ENCODE assay signal across 24 cellular contexts in genomic region chr16:820730-821129, GRCh38. TPM values are rescaled to one million over a fixed set of nuclear protein-coding genes. Genes with fewer than 3 reads are reported as not detected.
DNase-seq lines count a peak whose midpoint lies in the region; ATAC-seq, FAIRE-seq and TF ChIP-seq lines count a peak whose summit lies in the region.
"Had no signal": no experiment of that assay in that cellular context is flagged by ENCODE, and none has a peak within 500 bp of the region (broad histone marks: within the 10 kb centered on the region; RNA-seq: fewer than 3 reads in every experiment).

No MANE protein-coding gene starts in this region.

- POLR2A ChIA-PET in H1 (lab: Charles Lee; ENCODE audit: partially characterized antibody): no interaction called here

- peak overlapping the region; percentile 21 for H4K5ac ChIP-seq in H1 (ENCODE audit: insufficient read length, low read depth, low read length)

- H3K36me3 ChIP-seq in BLaER1 (no peaks in the 10 kb centered on the region), HUES64 (ENCODE audit: insufficient read depth, low read length) (no peaks in the 10 kb centered on the region), H1 (ENCODE audit: control insufficient read depth in 2 of 4, insufficient read depth in 4 of 4, low read length in 3 of 4) (no peaks in the 10 kb centered on the region), MG63 (no peaks in the 10 kb centered on the region)
- no peaks in the 10 kb centered on the region for H3K36me3 ChIP-seq in BLaER1 treated with 17β-estradiol and CSF1 and Interleukin-3, amounts not matched to agents 10 nM and 100 nM
- H3K36me3 ChIP-seq: HAP-1 had no signal

- H3K27me3 ChIP-seq in BLaER1 (no peaks in the 10 kb centered on the region), HUES64 (ENCODE audit: insufficient read depth, low read length) (peaks cover 15% of the 10 kb centered on the region; the same call in 1 of the 2 replicates), H1 (replicated peaks in 1 of 4; ENCODE audit: control insufficient read depth in 3 of 4, extremely low read depth in 1 of 4, insufficient read depth in 3 of 4, low read length in 3 of 4) (0 out of 7 replicates have a peak, but pooled peaks cover 0 to 2% (median 0%) of the 10 kb centered on the region in 4 experiments), MG63 (peaks cover 26% of the 10 kb centered on the region)
- H3K27me3 ChIP-seq in BLaER1 treated with 17β-estradiol and CSF1 and Interleukin-3, amounts not matched to agents 10 nM and 100 nM: peaks cover 0 to 49% (median 0%) of the 10 kb centered on the region in 11 experiments; a peak in 8 of 22 replicates

- H3K4me3 ChIP-seq in BLaER1: no peak overlapping the region
- H3K4me3 ChIP-seq in BLaER1 treated with 17β-estradiol and CSF1 and Interleukin-3, amounts not matched to agents 10 nM and 100 nM: no peak overlapping the region; a peak in 1 of 20 replicates
- H3K4me3 ChIP-seq in HUES64 (ENCODE audit: low read length): no peak overlapping the region
- no peak overlapping the region for H3K4me3 ChIP-seq in H1 (ENCODE audit: extremely low read depth in 1 of 4, insufficient read depth in 2 of 4, low read depth in 3 of 4, low read length in 4 of 4)
- H3K4me3 ChIP-seq in MG63: no peak overlapping the region
- H3K4me3 ChIP-seq: GM23248, HAP-1 had no signal

- H2AK5ac ChIP-seq in H1 (ENCODE audit: low read depth, low read length): no peak overlapping the region

- peaks cover 86% of the 10 kb centered on the region for H3K4me1 ChIP-seq in BLaER1
- H3K4me1 ChIP-seq in BLaER1 treated with 17β-estradiol and CSF1 and Interleukin-3, amounts not matched to agents 10 nM and 100 nM: peaks cover 10 to 87% (median 61%) of the 10 kb centered on the region in 10 experiments
- no peaks in the 10 kb centered on the region for H3K4me1 ChIP-seq in HUES64 (ENCODE audit: insufficient read depth, low read length)
- peaks cover 0 to 14% (median 0%) of the 10 kb centered on the region in 4 experiments; a peak in 2 of 7 replicates for H3K4me1 ChIP-seq in H1 (replicated peaks in 1 of 4; ENCODE audit: control insufficient read depth in 3 of 4, insufficient read depth in 4 of 4, low read length in 3 of 4)
- H3K4me1 ChIP-seq: HAP-1 had no signal

- peak overlapping the region; percentile 73 for H4K91ac ChIP-seq in H1 (replicated peaks; ENCODE audit: insufficient read length, low read length)

- H3K4me1 Mint-ChIP-seq in activated naive CD4-positive, alpha-beta T cell treated with anti-CD3 and anti-CD28 coated beads, Interleukin-2, amount 10 ng/mL, durations not matched to agents 7 days and 5 days: peaks cover 11% of the 10 kb centered on the region
- H3K4me1 Mint-ChIP-seq: CD14-positive monocyte had no signal

- no peak overlapping the region for H3K56ac ChIP-seq in H1 (replicated peaks; ENCODE audit: insufficient read length, low read depth, low read length)

- no peak overlapping the region for H3K27ac Mint-ChIP-seq in activated naive CD4-positive, alpha-beta T cell treated with anti-CD3 and anti-CD28 coated beads, Interleukin-2, amount 10 ng/mL, durations not matched to agents 7 days and 5 days
- H3K27ac Mint-ChIP-seq: CD14-positive monocyte, HFFc6 had no signal

- peak overlapping the region; percentile 33 for H2BK120ac ChIP-seq in H1 (replicated peaks; ENCODE audit: low read depth, low read length)

- H2AFZ ChIP-seq in H1 (ENCODE audit: low read length): no peak overlapping the region
- H2AFZ ChIP-seq: GM23248 had no signal

- no peaks in the 10 kb centered on the region for H3K36me3 Mint-ChIP-seq in activated naive CD4-positive, alpha-beta T cell treated with anti-CD3 and anti-CD28 coated beads, Interleukin-2, amount 10 ng/mL, durations not matched to agents 7 days and 5 days
- H3K36me3 Mint-ChIP-seq: CD14-positive monocyte; CD8-positive, alpha-beta memory T cell had no signal

- DNase-seq in H1 (ENCODE audit: low read depth in 1 of 2, low spot score in 2 of 2) (no peak), HUDEP-2 (lab: John Stamatoyannopoulos, UW; ENCODE audit: unreplicated experiment in 76 of 76) (no peak), MG63 (no peak)
- DNase-seq in activated naive CD4-positive, alpha-beta T cell treated with anti-CD3 and anti-CD28 coated beads, Interleukin-2, amount 10 ng/mL, durations not matched to agents 7 days and 5 days: no peak
- DNase-seq: CD4-positive, alpha-beta T cell; CD8-positive, alpha-beta memory T cell; DMS 273 treated with DMSO at 0.1 percent for 48 hours; DMS79; EL; GF-D8; GM23248; HFFc6 had no signal

- H3K9me3 Mint-ChIP-seq in activated naive CD4-positive, alpha-beta T cell treated with anti-CD3 and anti-CD28 coated beads, Interleukin-2, amount 10 ng/mL, durations not matched to agents 7 days and 5 days: no peaks in the 10 kb centered on the region
- H3K9me3 Mint-ChIP-seq: CD4-positive, alpha-beta T cell; CD8-positive, alpha-beta memory T cell had no signal

- H3K79me1 ChIP-seq in H1 (ENCODE audit: low read depth, low read length): no peaks in the 10 kb centered on the region

- TF ChIP-seq EP300 in H1 (IDR thresholded peaks at IDR 0.05; ENCODE audit: borderline replicate concordance in 1 of 2, low read depth in 2 of 2, low read length in 2 of 2): no peak

- no peak for ATAC-seq in GM21786 (IDR thresholded peaks at IDR 0.05; ENCODE audit: unreplicated experiment)

- TF ChIP-seq RAD21 in H1 (IDR thresholded peaks at IDR 0.05 in 1 of 2, conservative IDR thresholded peaks at IDR 0.05 in 1 of 2; ENCODE audit: low read depth in 2 of 2, low read length in 2 of 2): no peak

- no peak for TF ChIP-seq POLR2A in H1 (IDR thresholded peaks at IDR 0.05; ENCODE audit: control extremely low read depth in 1 of 2, low read depth in 2 of 2, low read length in 2 of 2)

- peaks cover 49% of the 10 kb centered on the region for H3K27me3 Mint-ChIP-seq in activated naive CD4-positive, alpha-beta T cell treated with anti-CD3 and anti-CD28 coated beads, Interleukin-2, amount 10 ng/mL, durations not matched to agents 7 days and 5 days

- peak overlapping the region; percentile 73; the same call in 1 of the 2 replicates for H3K27ac ChIP-seq in BLaER1
- no peak overlapping the region for H3K27ac ChIP-seq in BLaER1 treated with 17β-estradiol and CSF1 and Interleukin-3, amounts not matched to agents 10 nM and 100 nM
- H3K27ac ChIP-seq in HUES64 (ENCODE audit: low read depth, low read length): peak overlapping the region; percentile 63; the same call in 1 of the 2 replicates
- H3K27ac ChIP-seq in H1 (ENCODE audit: low read depth, low read length): no peak overlapping the region
- H3K27ac ChIP-seq: GM23248 had no signal

- FAIRE-seq in H1 (lab: Jason Lieb, UNC): no peak
- FAIRE-seq: D721Med, GM12891, H54 had no signal

- H3K79me2 ChIP-seq in H1 (ENCODE audit: control insufficient read depth in 1 of 2, insufficient read depth in 2 of 2, low read length in 2 of 2): no peaks in the 10 kb centered on the region

- H4K20me1 ChIP-seq in BLaER1: no peaks in the 10 kb centered on the region
- H4K20me1 ChIP-seq in BLaER1 treated with 17β-estradiol and CSF1 and Interleukin-3, amounts not matched to agents 10 nM and 100 nM: peaks cover 0 to 9% (median 0%) of the 10 kb centered on the region in 11 experiments; a peak in 4 of 22 replicates
- peaks cover 0 to 6% of the 10 kb centered on the region in 2 experiments for H4K20me1 ChIP-seq in H1 (replicated peaks in 1 of 2; ENCODE audit: control insufficient read depth in 1 of 2, insufficient read depth in 2 of 2, low read length in 2 of 2)

- H3K4me2 ChIP-seq in BLaER1 (peak overlapping the region; percentile 80), H1 (ENCODE audit: insufficient read depth in 1 of 2, low read depth in 2 of 2, low read length in 2 of 2) (no peak overlapping the region; a peak in 1 of 4 replicates)
- H3K4me2 ChIP-seq in BLaER1 treated with 17β-estradiol and CSF1 and Interleukin-3, amounts not matched to agents 10 nM and 100 nM: peak overlapping the region in 8 of 11 experiments; percentile 64 to 93 (median 84); a peak in 16 of 22 replicates

- no peak overlapping the region for H2BK20ac ChIP-seq in H1 (ENCODE audit: low read length)

- H3K9me3 ChIP-seq in BLaER1: peaks cover 33% of the 10 kb centered on the region
- H3K9me3 ChIP-seq in BLaER1 treated with 17β-estradiol and CSF1 and Interleukin-3, amounts not matched to agents 10 nM and 100 nM (replicated peaks in 1 of 11): peaks cover 0 to 34% (median 16%) of the 10 kb centered on the region in 11 experiments; a peak in 17 of 22 replicates
- no peaks in the 10 kb centered on the region for H3K9me3 ChIP-seq in HUES64 (ENCODE audit: insufficient read depth, low read depth, low read length)
- H3K9me3 ChIP-seq in H1 (ENCODE audit: insufficient read depth in 2 of 2, low read depth in 1 of 2, low read length in 1 of 2): peaks cover 4 to 16% of the 10 kb centered on the region in 2 experiments; a peak in 3 of 4 replicates
- H3K9me3 ChIP-seq in MG63: no peaks in the 10 kb centered on the region
- H3K9me3 ChIP-seq: HAP-1 had no signal

- H3K4ac ChIP-seq in H1 (replicated peaks; ENCODE audit: insufficient read length, low read depth, low read length): no peak overlapping the region

- CTCF ChIA-PET in H1 (lab: Charles Lee; ENCODE audit: partially characterized antibody): interaction anchor here (0.9 kb wide), 1 partner anchor 234 kb away, joined by 3 read pairs; no protein-coding TSS in a partner anchor
- CTCF ChIA-PET in activated naive CD4-positive, alpha-beta T cell treated with anti-CD3 and anti-CD28 coated beads, Interleukin-2, amount 10 ng/mL, durations not matched to agents 7 days and 5 days (lab: Charles Lee): no interaction called here

- H2BK5ac ChIP-seq in H1 (ENCODE audit: low read depth, low read length): no peak overlapping the region

- no peaks in the 10 kb centered on the region for H3K23me2 ChIP-seq in H1 (ENCODE audit: low read depth, low read length)

- peak overlapping the region; percentile 62; the same call in 1 of the 2 replicates for H4K8ac ChIP-seq in H1 (ENCODE audit: extremely low read depth, insufficient read depth, low read length)

- no peak overlapping the region for H2BK15ac ChIP-seq in H1 (ENCODE audit: low read length)

- no peak overlapping the region for H3K23ac ChIP-seq in H1 (ENCODE audit: insufficient read length)

- no peak overlapping the region for H3K4me3 Mint-ChIP-seq in activated naive CD4-positive, alpha-beta T cell treated with anti-CD3 and anti-CD28 coated beads, Interleukin-2, amount 10 ng/mL, durations not matched to agents 7 days and 5 days
- H3K4me3 Mint-ChIP-seq: CD4-positive, alpha-beta T cell; HFFc6 had no signal

- WGBS in HUES64: 59% methylated on average over 11 of the region's 11 CpGs
- 73% methylated on average over 11 of the region's 11 CpGs; no CpG with 5 or more reads in 1 of the 2 experiments for WGBS in H1 (ENCODE audit: extremely low coverage in 1 of 2, insufficient coverage in 1 of 2, insufficient read length in 1 of 2, insufficient replicate concordance in 2 of 2, low coverage in 1 of 2, low lambda C conversion rate in 2 of 2, missing lambda C conversion rate in 1 of 2), 2 experiments

- TF ChIP-seq CTCF in H1 (IDR thresholded peaks at IDR 0.05; ENCODE audit: control extremely low read depth in 1 of 3, insufficient read depth in 1 of 3, low read depth in 1 of 3, low read length in 3 of 3): no peak

- H3K14ac ChIP-seq in H1 (ENCODE audit: insufficient read length): no peak overlapping the region

- H2BK12ac ChIP-seq in H1 (ENCODE audit: low read depth, low read length): no peak overlapping the region

- H3K9ac ChIP-seq in BLaER1 (peak overlapping the region; percentile 10; the same call in 1 of the 2 replicates), HUES64 (ENCODE audit: low read depth, low read length) (no peak overlapping the region), H1 (replicated peaks in 1 of 4; ENCODE audit: extremely low read depth in 1 of 4, low read depth in 3 of 4, low read length in 3 of 4) (no peak overlapping the region)
- H3K9ac ChIP-seq in BLaER1 treated with 17β-estradiol and CSF1 and Interleukin-3, amounts not matched to agents 10 nM and 100 nM: no peak overlapping the region
- H3K9ac ChIP-seq: GM23248 had no signal

- no peak overlapping the region for H3K18ac ChIP-seq in H1 (ENCODE audit: extremely low read depth, low read length)

RNA-seq across cellular contexts. Expression of gene GNG13, which starts 20.2 kb away (rescaled TPM):
- not detected for polyA plus RNA-seq in HUES64 (2013, experiment 1 of 2)
- not detected for polyA plus RNA-seq in HUES64 (2013, experiment 2 of 2)
- total RNA-seq in H1 (2021; fragmentation: NEBNext Ultra II Directional; extraction: Animal tissue kit (Norgen Biotek cat#: 25700)): not detected in 2 replicates
- not detected in 2 replicates for polyA plus RNA-seq in H1 (2011; rRNA removed)
- not detected for polyA plus RNA-seq in H1 (2011; cell fraction: cytosol; rRNA removed)
- polyA plus RNA-seq in H1 (2011; cell fraction: nucleus; rRNA removed): 0.11 TPM
- 0.59 to 1.3 TPM (median 0.96 TPM) in 4 replicates for polyA plus RNA-seq in H1 (2012, experiment 1 of 2)
- 0.49 TPM for polyA plus RNA-seq in H1 (2012, experiment 2 of 2)
- 0.34 TPM for polyA plus RNA-seq in H1 (2013, experiment 1 of 2)
- polyA plus RNA-seq in H1 (2013, experiment 2 of 2): 0.39 TPM
- polyA minus RNA-seq in H1 (2011; rRNA and poly(A)+ RNA removed): not detected in 2 replicates
- polyA minus RNA-seq in H1 (2011; cell fraction: cytosol; rRNA and poly(A)+ RNA removed): not detected
- polyA minus RNA-seq in H1 (2011; cell fraction: nucleus; rRNA and poly(A)+ RNA removed): not detected
- total RNA-seq in MG63 (2014; rRNA removed; shearing (Covaris generic); ENCODE audit: low replicate concordance): not detected in 2 replicates
- total RNA-seq: A172; A673; CD4-positive, alpha-beta T cell; CD8-positive, alpha-beta memory T cell; GM23248; HFFc6 had no signal
- polyA plus RNA-seq: BJ; CD14-positive monocyte; CD8-positive, alpha-beta memory T cell; GM23248 had no signal

RNA-seq across cellular contexts. Expression of gene CHTF18, which starts 32.3 kb away (rescaled TPM):
- 40.3 TPM for polyA plus RNA-seq in HUES64 (2013, experiment 1 of 2)
- polyA plus RNA-seq in HUES64 (2013, experiment 2 of 2): 35.7 TPM
- total RNA-seq in H1 (2021; fragmentation: NEBNext Ultra II Directional; extraction: Animal tissue kit (Norgen Biotek cat#: 25700)): 98.3 and 104 TPM in 2 replicates
- polyA plus RNA-seq in H1 (2011; rRNA removed): 75.3 and 156 TPM in 2 replicates
- 87.5 TPM for polyA plus RNA-seq in H1 (2011; cell fraction: cytosol; rRNA removed)
- polyA plus RNA-seq in H1 (2011; cell fraction: nucleus; rRNA removed): 592 TPM
- polyA plus RNA-seq in H1 (2012, experiment 1 of 2): 72.1 to 113 TPM (median 103 TPM) in 4 replicates
- polyA plus RNA-seq in H1 (2012, experiment 2 of 2): 43.8 TPM
- polyA plus RNA-seq in H1 (2013, experiment 1 of 2): 70.5 TPM
- polyA plus RNA-seq in H1 (2013, experiment 2 of 2): 59.1 TPM
- polyA minus RNA-seq in H1 (2011; rRNA and poly(A)+ RNA removed): 18.1 and 20.4 TPM in 2 replicates
- 26.9 TPM for polyA minus RNA-seq in H1 (2011; cell fraction: cytosol; rRNA and poly(A)+ RNA removed)
- polyA minus RNA-seq in H1 (2011; cell fraction: nucleus; rRNA and poly(A)+ RNA removed): 90.8 TPM
- total RNA-seq in MG63 (2014; rRNA removed; shearing (Covaris generic); ENCODE audit: low replicate concordance): 18.9 and 22.6 TPM in 2 replicates

RNA-seq across cellular contexts. Expression of gene RPUSD1, which starts 32.5 kb away (rescaled TPM):
- 27.5 TPM for polyA plus RNA-seq in HUES64 (2013, experiment 1 of 2)
- polyA plus RNA-seq in HUES64 (2013, experiment 2 of 2): 23.5 TPM
- total RNA-seq in H1 (2021; fragmentation: NEBNext Ultra II Directional; extraction: Animal tissue kit (Norgen Biotek cat#: 25700)): 32.2 and 32.7 TPM in 2 replicates
- 61.8 and 81.8 TPM in 2 replicates for polyA plus RNA-seq in H1 (2011; rRNA removed)
- polyA plus RNA-seq in H1 (2011; cell fraction: cytosol; rRNA removed): 45.2 TPM
- 71.6 TPM for polyA plus RNA-seq in H1 (2011; cell fraction: nucleus; rRNA removed)
- 17.8 to 34.1 TPM (median 33.0 TPM) in 4 replicates for polyA plus RNA-seq in H1 (2012, experiment 1 of 2)
- 35.0 TPM for polyA plus RNA-seq in H1 (2012, experiment 2 of 2)
- polyA plus RNA-seq in H1 (2013, experiment 1 of 2): 24.4 TPM
- polyA plus RNA-seq in H1 (2013, experiment 2 of 2): 24.6 TPM
- polyA minus RNA-seq in H1 (2011; rRNA and poly(A)+ RNA removed): 13.4 and 17.4 TPM in 2 replicates
- 23.9 TPM for polyA minus RNA-seq in H1 (2011; cell fraction: cytosol; rRNA and poly(A)+ RNA removed)
- 42.1 TPM for polyA minus RNA-seq in H1 (2011; cell fraction: nucleus; rRNA and poly(A)+ RNA removed)
- total RNA-seq in MG63 (2014; rRNA removed; shearing (Covaris generic); ENCODE audit: low replicate concordance): 60.9 and 77.3 TPM in 2 replicates

Comparison
In these comparisons a context has a peak if more than half of its experiments do, and no peak if none do; other contexts are left out.
1. H3K27ac ChIP-seq: peak in BLaER1 (single experiment) and HUES64 (single experiment); none in BLaER1 treated with 17β-estradiol and CSF1 and Interleukin-3, amounts not matched to agents 10 nM and 100 nM (0 of 11) and H1 (single experiment).
2. H3K4me2 ChIP-seq: peak in BLaER1 (single experiment) and BLaER1 treated with 17β-estradiol and CSF1 and Interleukin-3, amounts not matched to agents 10 nM and 100 nM (8 of 11); none in H1 (0 of 2).